1 cellular context compared by ENCODE assay signal in the genomic region with DNA sequence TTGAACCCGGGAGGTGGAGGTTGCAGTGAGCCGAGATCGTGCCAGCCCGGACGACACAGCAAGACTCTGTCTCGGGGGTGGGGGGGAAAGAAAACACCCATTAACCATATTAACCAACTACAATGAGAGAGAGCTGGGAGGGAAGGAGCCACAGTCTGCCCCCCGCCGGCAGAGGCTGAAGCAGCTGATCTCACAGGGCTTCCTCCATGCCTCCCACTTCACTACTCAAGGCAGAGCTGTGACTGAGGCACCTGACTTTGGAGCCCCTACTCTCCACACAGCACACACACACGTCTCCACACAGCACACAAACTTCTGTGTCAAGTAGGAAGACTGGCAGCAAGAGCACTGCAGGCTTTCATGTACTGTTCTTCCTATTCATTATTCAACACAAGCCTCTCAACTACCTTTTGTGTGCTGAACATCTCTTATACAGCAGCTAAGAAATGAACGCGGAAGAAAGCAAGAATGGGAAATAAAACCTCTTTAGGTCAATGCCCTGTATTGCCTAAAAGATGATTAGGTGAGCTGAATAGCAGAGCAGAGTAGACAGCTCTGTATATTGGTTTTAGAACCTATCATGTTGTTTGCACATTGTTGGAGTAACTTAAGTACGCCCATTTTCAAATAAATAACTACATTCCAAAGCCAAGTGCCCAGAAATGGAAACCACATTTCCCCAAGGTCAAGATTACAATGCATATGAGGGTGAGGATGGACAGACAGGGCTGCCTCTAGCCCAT.
TF ChIP-seq lines count a peak whose summit lies in the region.

No MANE protein-coding gene starts in this region.

TF ChIP-seq in IMR-90, 13 proteins besides CTCF, POLR2A, EP300 and RAD21 (continued from another document):
- no peak for TF ChIP-seq BHLHE40 (IDR thresholded peaks at IDR 0.05; ENCODE audit: low read depth, low read length)
- TF ChIP-seq MAZ (IDR thresholded peaks at IDR 0.05; ENCODE audit: borderline replicate concordance, low read depth, low read length), result no peak
- no peak for TF ChIP-seq ELK1 (IDR thresholded peaks at IDR 0.05; ENCODE audit: borderline replicate concordance, low read depth, low read length)
- no peak for TF ChIP-seq FOS (IDR thresholded peaks at IDR 0.05; ENCODE audit: low read depth, low read length)
- no peak for TF ChIP-seq USF2 (IDR thresholded peaks at IDR 0.05; ENCODE audit: low read depth, low read length)
- no peak for TF ChIP-seq SMC3 (IDR thresholded peaks at IDR 0.05; ENCODE audit: low read depth, low read length)
- no peak for TF ChIP-seq MAFK (IDR thresholded peaks at IDR 0.05; ENCODE audit: low read depth, low read length)
